In the genomic region with DNA sequence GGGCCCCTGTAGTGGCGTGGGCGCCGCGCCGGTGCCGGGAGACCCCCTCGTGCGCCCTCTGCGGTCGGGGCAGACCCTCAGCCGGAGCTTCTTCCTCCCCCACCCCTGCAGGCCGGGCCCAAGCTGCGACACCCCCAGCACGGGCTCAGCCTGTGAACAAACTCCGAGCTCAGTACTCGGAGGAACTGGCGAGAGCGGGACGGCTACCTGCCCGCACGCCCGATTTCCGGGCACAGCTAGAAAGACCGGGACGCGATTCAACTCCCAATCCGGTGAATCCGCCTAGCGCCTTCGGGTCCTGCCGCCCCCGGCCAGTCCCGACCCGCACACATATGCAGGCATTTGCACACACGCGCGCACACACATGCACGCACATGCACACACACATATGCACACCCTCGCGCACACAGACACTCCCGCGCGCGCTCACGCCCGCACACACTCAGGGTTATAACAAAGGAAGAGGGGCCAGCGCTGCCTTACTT, we compare ENCODE assay signal across 8 cellular contexts. TPM values are rescaled to one million over a fixed set of nuclear protein-coding genes. Genes with fewer than 3 reads are reported as not detected.
DNase-seq lines count a peak whose midpoint lies in the region; ATAC-seq and TF ChIP-seq lines count a peak whose summit lies in the region.
"Had no signal": no experiment of that assay in that cellular context is flagged by ENCODE, and none has a peak within 500 bp of the region (broad histone marks: within the 10 kb centered on the region; RNA-seq: fewer than 3 reads in every experiment).

No MANE protein-coding gene starts in this region.

- WGBS in HUES64 = under 1% methylated on average over 47 of the region's 47 CpGs

- H4K20me1 ChIP-seq in neural cell (ENCODE audit: insufficient read depth) = peaks cover 8% of the 10 kb centered on the region

- TF ChIP-seq CTCF in neural cell (IDR thresholded peaks at IDR 0.05; ENCODE audit: poor library complexity, severe bottlenecking) = peak; percentile 71

- H3F3A ChIP-seq in neural cell (ENCODE audit: insufficient read depth, low read length, poor library complexity, severe bottlenecking) = peaks cover 4% of the 10 kb centered on the region

- H3K9ac ChIP-seq in HUES64 (ENCODE audit: low read depth, low read length) (peak overlapping the region; percentile 85), neural cell (ENCODE audit: low read length) (peak overlapping the region; percentile 93)

- H3K27ac ChIP-seq in HUES64 (ENCODE audit: low read depth, low read length) (peak overlapping the region; percentile 82), neural cell (ENCODE audit: low read length) (peak overlapping the region; percentile 93)
- H3K27ac ChIP-seq: uterus had no signal

- H2AFZ ChIP-seq in neural cell (ENCODE audit: low read depth, low read length) = peak overlapping the region; percentile 35

- peak overlapping the region; percentile 84 for H3K4me3 ChIP-seq in HUES64 (ENCODE audit: low read length)
- peak overlapping the region; percentile 81 for H3K4me3 ChIP-seq in neural cell (ENCODE audit: low read length)
- H3K4me3 ChIP-seq: uterus had no signal

- ATAC-seq in GM19023 (IDR thresholded peaks at IDR 0.05; ENCODE audit: unreplicated experiment) (no peak), GM19467 (IDR thresholded peaks at IDR 0.05; ENCODE audit: unreplicated experiment) (no peak)

- H3K9me3 ChIP-seq in HUES64 (ENCODE audit: insufficient read depth, low read depth, low read length) (no peaks in the 10 kb centered on the region), neural cell (ENCODE audit: low read length) (no peaks in the 10 kb centered on the region)
- H3K9me3 ChIP-seq: uterus had no signal

- DNase-seq in DMS153 (lab: John Stamatoyannopoulos, UW) (peak; percentile 16), cerebellum (ENCODE audit: low spot score) (peak; percentile 61)
- DNase-seq in activated CD4-positive, CD25-positive, alpha-beta regulatory T cell treated with anti-CD3 and anti-CD28 coated beads, Interleukin-2, amount 50 U/mL, for 72 hours = no peak
- DNase-seq: uterus had no signal

- H3K36me3 ChIP-seq in HUES64 (ENCODE audit: insufficient read depth, low read length) (peaks cover 9% of the 10 kb centered on the region; the same call in 1 of the 2 replicates), neural cell (ENCODE audit: insufficient read depth, low read length) (peaks cover 6% of the 10 kb centered on the region)
- H3K36me3 ChIP-seq: uterus had no signal

- no peaks in the 10 kb centered on the region; the same call in 1 of the 2 replicates for H3K27me3 ChIP-seq in HUES64 (ENCODE audit: insufficient read depth, low read length)
- H3K27me3 ChIP-seq in neural cell (ENCODE audit: insufficient read depth, low read depth, low read length) = no peaks in the 10 kb centered on the region

- H3K79me2 ChIP-seq in neural cell (replicated peaks; ENCODE audit: insufficient read depth, low read length) = peaks cover 56% of the 10 kb centered on the region

- no peak for TF ChIP-seq RAD21 in neural cell (conservative IDR thresholded peaks at IDR 0.05)

- H3K4me1 ChIP-seq in HUES64 (ENCODE audit: insufficient read depth, low read length) = peaks cover 42% of the 10 kb centered on the region

- H3K9me2 ChIP-seq in neural cell (ENCODE audit: insufficient read depth, low read length) = no peaks in the 10 kb centered on the region

- TF ChIP-seq EP300 in neural cell (conservative IDR thresholded peaks at IDR 0.05; ENCODE audit: poor library complexity, severe bottlenecking) = no peak

- H3K4me2 ChIP-seq in neural cell (ENCODE audit: low read length) = peak overlapping the region; percentile 98

TF ChIP-seq in neural cell, 6 proteins besides CTCF, POLR2A, EP300 and RAD21:
- TF ChIP-seq, protein P1, sequence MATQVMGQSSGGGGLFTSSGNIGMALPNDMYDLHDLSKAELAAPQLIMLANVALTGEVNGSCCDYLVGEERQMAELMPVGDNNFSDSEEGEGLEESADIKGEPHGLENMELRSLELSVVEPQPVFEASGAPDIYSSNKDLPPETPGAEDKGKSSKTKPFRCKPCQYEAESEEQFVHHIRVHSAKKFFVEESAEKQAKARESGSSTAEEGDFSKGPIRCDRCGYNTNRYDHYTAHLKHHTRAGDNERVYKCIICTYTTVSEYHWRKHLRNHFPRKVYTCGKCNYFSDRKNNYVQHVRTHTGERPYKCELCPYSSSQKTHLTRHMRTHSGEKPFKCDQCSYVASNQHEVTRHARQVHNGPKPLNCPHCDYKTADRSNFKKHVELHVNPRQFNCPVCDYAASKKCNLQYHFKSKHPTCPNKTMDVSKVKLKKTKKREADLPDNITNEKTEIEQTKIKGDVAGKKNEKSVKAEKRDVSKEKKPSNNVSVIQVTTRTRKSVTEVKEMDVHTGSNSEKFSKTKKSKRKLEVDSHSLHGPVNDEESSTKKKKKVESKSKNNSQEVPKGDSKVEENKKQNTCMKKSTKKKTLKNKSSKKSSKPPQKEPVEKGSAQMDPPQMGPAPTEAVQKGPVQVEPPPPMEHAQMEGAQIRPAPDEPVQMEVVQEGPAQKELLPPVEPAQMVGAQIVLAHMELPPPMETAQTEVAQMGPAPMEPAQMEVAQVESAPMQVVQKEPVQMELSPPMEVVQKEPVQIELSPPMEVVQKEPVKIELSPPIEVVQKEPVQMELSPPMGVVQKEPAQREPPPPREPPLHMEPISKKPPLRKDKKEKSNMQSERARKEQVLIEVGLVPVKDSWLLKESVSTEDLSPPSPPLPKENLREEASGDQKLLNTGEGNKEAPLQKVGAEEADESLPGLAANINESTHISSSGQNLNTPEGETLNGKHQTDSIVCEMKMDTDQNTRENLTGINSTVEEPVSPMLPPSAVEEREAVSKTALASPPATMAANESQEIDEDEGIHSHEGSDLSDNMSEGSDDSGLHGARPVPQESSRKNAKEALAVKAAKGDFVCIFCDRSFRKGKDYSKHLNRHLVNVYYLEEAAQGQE (IDR thresholded peaks at IDR 0.05; ENCODE audit: borderline replicate concordance) = peak; percentile 23
- TF ChIP-seq SMC3 (conservative IDR thresholded peaks at IDR 0.05; ENCODE audit: poor library complexity) = no peak
- peak; percentile 82 for TF ChIP-seq TAF1 (IDR thresholded peaks at IDR 0.05; ENCODE audit: low read depth)
- TF ChIP-seq MXI1 (conservative IDR thresholded peaks at IDR 0.05; ENCODE audit: poor library complexity, severe bottlenecking) = peak; percentile 76
- no peak for TF ChIP-seq POLR2AphosphoS5 (IDR thresholded peaks at IDR 0.05)
- no peak for TF ChIP-seq EZH2 (IDR thresholded peaks at IDR 0.05; ENCODE audit: borderline replicate concordance, insufficient read depth, low read length, poor library complexity, severe bottlenecking)

RNA-seq across cellular contexts. Expression of gene BLACAT1, which starts 0.6 kb away (rescaled TPM):
- polyA plus RNA-seq in HUES64 (2013, experiment 1 of 2) = 4.1 TPM
- 7.0 TPM for polyA plus RNA-seq in HUES64 (2013, experiment 2 of 2)
- 2.5 TPM for total RNA-seq in cerebellum
- 5.6 and 6.0 TPM in 2 replicates for polyA plus RNA-seq in neural cell
- 12.2 and 15.9 TPM in 2 replicates for polyA minus RNA-seq in neural cell

RNA-seq across cellular contexts. Expression of gene LEMD1, which starts 34.6 kb away (rescaled TPM):
- polyA plus RNA-seq in HUES64 (2013, experiment 1 of 2) = 9.5 TPM
- 16.9 TPM for polyA plus RNA-seq in HUES64 (2013, experiment 2 of 2)
- total RNA-seq in cerebellum = 6.1 TPM
- polyA plus RNA-seq in neural cell = 62.8 and 67.6 TPM in 2 replicates
- 51.1 and 51.6 TPM in 2 replicates for polyA minus RNA-seq in neural cell

RNA-seq across cellular contexts. Expression of gene CDK18, which starts 48.0 kb away (rescaled TPM):
- 18.3 TPM for polyA plus RNA-seq in HUES64 (2013, experiment 1 of 2)
- polyA plus RNA-seq in HUES64 (2013, experiment 2 of 2) = 30.2 TPM
- 1.00 TPM for total RNA-seq in cerebellum
- polyA plus RNA-seq in neural cell = not detected in 2 replicates
- 1.5 TPM in 1 of 2 replicates, not detected in the other for polyA minus RNA-seq in neural cell
